6 cellular contexts compared by ENCODE assay signal in genomic region chr19:57499332-57499679, GRCh38. TPM values are rescaled to one million over a fixed set of nuclear protein-coding genes. Genes with fewer than 3 reads are reported as not detected.
A peak's percentile ranks its signal among the peaks of the same experiment; 100 is the strongest.
DNase-seq lines count a peak whose midpoint lies in the region; TF ChIP-seq lines count a peak whose summit lies in the region.
"Not testable (repeated sequence)": the region's sequence is repeated elsewhere in the genome, so short reads cannot be mapped to it uniquely, and the experiment has no call there.

No MANE protein-coding gene starts in this region.

- H3K36me3 ChIP-seq in A673 (ENCODE audit: insufficient read depth, low read length, poor library complexity, severe bottlenecking) = not testable (repeated sequence)
- H3K36me3 ChIP-seq in HUES6 (ENCODE audit: control insufficient read depth, insufficient read depth, low read length) (peaks cover 15% of the 10 kb centered on the region), ascending aorta (peaks cover 4 to 17% of the 10 kb centered on the region in 2 donors)

- POLR2A ChIA-PET in A673 (lab: Charles Lee; ENCODE audit: low non-redundant PET) = not testable (repeated sequence)
- POLR2A ChIA-PET in activated CD4-positive, alpha-beta memory T cell treated with anti-CD3 and anti-CD28 coated beads for 36 hours (lab: Charles Lee) = interaction anchor here (0.5 to 1.2 kb wide), 2 partner anchors 12 to 496 kb away, joined by 3 read pairs; partner anchors contain the start of gene ZNF419

- H3K27ac ChIP-seq in A673 (ENCODE audit: low read depth, low read length, poor library complexity, severe bottlenecking); HUES6 (ENCODE audit: low read depth, low read length); ascending aorta: not testable (repeated sequence)

- H3K27ac Mint-ChIP-seq in activated CD4-positive, alpha-beta memory T cell treated with anti-CD3 and anti-CD28 coated beads for 36 hours = peak overlapping the region; percentile 79
- H3K27ac Mint-ChIP-seq in immature natural killer cell (peak overlapping the region; percentile 73 to 98 (median 95)), progenitor cell of endocrine pancreas (peak overlapping the region; percentile 69)

- CTCF ChIA-PET in A673 (lab: Charles Lee) = interaction anchor here (0.7 kb wide), 1 partner anchor 22 kb away, joined by 5 read pairs; the partner anchor contains the start of gene ZNF772
- CTCF ChIA-PET in activated CD4-positive, alpha-beta memory T cell treated with anti-CD3 and anti-CD28 coated beads for 36 hours (lab: Charles Lee) = not testable (repeated sequence)

- not testable (repeated sequence) for TF ChIP-seq CTCF in A673 (conservative IDR thresholded peaks at IDR 0.05; ENCODE audit: low read depth, low read length); ascending aorta (IDR thresholded peaks at IDR 0.05); progenitor cell of endocrine pancreas (IDR thresholded peaks at IDR 0.05; ENCODE audit: unreplicated experiment)

- DNase-seq in A673 (ENCODE audit: low spot score); activated CD4-positive, alpha-beta memory T cell treated with anti-CD3 and anti-CD28 coated beads for 36 hours; ascending aorta (ENCODE audit: low spot score in 2 of 2); immature natural killer cell; progenitor cell of endocrine pancreas (ENCODE audit: low spot score, unreplicated experiment): not testable (repeated sequence)

- H3K27me3 Mint-ChIP-seq in activated CD4-positive, alpha-beta memory T cell treated with anti-CD3 and anti-CD28 coated beads for 36 hours; immature natural killer cell (ENCODE audit: low read depth in 3 of 3); progenitor cell of endocrine pancreas: not testable (repeated sequence)

- H3K4me3 Mint-ChIP-seq in activated CD4-positive, alpha-beta memory T cell treated with anti-CD3 and anti-CD28 coated beads for 36 hours = peak overlapping the region; percentile 78
- H3K4me3 Mint-ChIP-seq in immature natural killer cell = peak overlapping the region; percentile 70 to 88 (median 83)
- peak overlapping the region; percentile 79 for H3K4me3 Mint-ChIP-seq in progenitor cell of endocrine pancreas (ENCODE audit: low read depth)

- intact Hi-C loops in A673 (cut with micrococcal nuclease; ENCODE audit: unreplicated experiment); ascending aorta (cut with DNase I): not testable (repeated sequence)
- intact Hi-C loops in activated CD4-positive, alpha-beta memory T cell treated with anti-CD3 and anti-CD28 coated beads for 36 hours (cut with micrococcal nuclease) = loop anchor here (1.0 kb wide), 2 partner anchors 28 to 64 kb away; partner anchors contain the start of genes ZNF549 and ZNF749

- not testable (repeated sequence) for H3K4me1 ChIP-seq in A673 (ENCODE audit: insufficient read depth, low read length, poor library complexity, severe bottlenecking); HUES6 (ENCODE audit: control insufficient read depth, insufficient read depth, low read length); ascending aorta

- BruUV-seq in A673 (replicated peaks; lab: Mats Ljungman, UMichigan) = not testable (repeated sequence)

- peak overlapping the region; percentile 75 for H3K4me3 ChIP-seq in A673 (ENCODE audit: low read depth, low read length, poor library complexity, severe bottlenecking)
- peak overlapping the region; percentile 82; the same call in 1 of the 2 replicates for H3K4me3 ChIP-seq in HUES6 (ENCODE audit: low read depth, low read length)
- H3K4me3 ChIP-seq in ascending aorta = peak overlapping the region; percentile 74 to 78

- not testable (repeated sequence) for H3K27me3 ChIP-seq in A673 (replicated peaks; ENCODE audit: insufficient read depth, low read depth, low read length, poor library complexity); HUES6 (ENCODE audit: control insufficient read depth, insufficient read depth, low read length); ascending aorta

- peaks cover 68% of the 10 kb centered on the region for H3K9me3 Mint-ChIP-seq in activated CD4-positive, alpha-beta memory T cell treated with anti-CD3 and anti-CD28 coated beads for 36 hours
- peaks cover 25 to 80% (median 52%) of the 10 kb centered on the region in 6 donors for H3K9me3 Mint-ChIP-seq in immature natural killer cell
- peaks cover 51% of the 10 kb centered on the region for H3K9me3 Mint-ChIP-seq in progenitor cell of endocrine pancreas (ENCODE audit: low read depth)

- H3K36me3 Mint-ChIP-seq in activated CD4-positive, alpha-beta memory T cell treated with anti-CD3 and anti-CD28 coated beads for 36 hours = peaks cover 52% of the 10 kb centered on the region
- H3K36me3 Mint-ChIP-seq in immature natural killer cell = peaks cover 40 to 60% (median 45%) of the 10 kb centered on the region in 3 donors
- peaks cover 51% of the 10 kb centered on the region for H3K36me3 Mint-ChIP-seq in progenitor cell of endocrine pancreas (ENCODE audit: insufficient read depth)

- H3K4me1 Mint-ChIP-seq in activated CD4-positive, alpha-beta memory T cell treated with anti-CD3 and anti-CD28 coated beads for 36 hours (ENCODE audit: low read depth) = peaks cover 17% of the 10 kb centered on the region
- H3K4me1 Mint-ChIP-seq in immature natural killer cell = peaks cover 24 to 36% of the 10 kb centered on the region in 2 donors
- not testable (repeated sequence) for H3K4me1 Mint-ChIP-seq in progenitor cell of endocrine pancreas (ENCODE audit: low read depth)

- not testable (repeated sequence) for H3K9ac ChIP-seq in HUES6 (ENCODE audit: low read length)

- peaks cover 22% of the 10 kb centered on the region for H3K9me3 ChIP-seq in A673 (ENCODE audit: low read depth, low read length, poor library complexity, severe bottlenecking)
- not testable (repeated sequence) for H3K9me3 ChIP-seq in HUES6 (ENCODE audit: control insufficient read depth, insufficient read depth, low read depth, low read length)
- H3K9me3 ChIP-seq in ascending aorta = peaks cover 17 to 62% of the 10 kb centered on the region in 2 donors

RNA-seq across cellular contexts. Expression of gene ZNF773, which starts 0.4 kb away (rescaled TPM):
- total RNA-seq in A673 (2021) (9.7 and 13.4 TPM in 2 replicates), ascending aorta (not detected), progenitor cell of endocrine pancreas (8.4 and 8.7 TPM in 2 replicates)
- total RNA-seq in activated CD4-positive, alpha-beta memory T cell treated with anti-CD3 and anti-CD28 coated beads for 36 hours = 1 to 10 TPM; 4.0 to 4.5 TPM
- 10 to 100 TPM in 1 of 3 donors, 1 to 10 TPM in 2; 3.1 to 14.1 (median 3.3) TPM for polyA plus RNA-seq in immature natural killer cell

RNA-seq across cellular contexts. Expression of gene ZNF419, which starts 11.8 kb away (rescaled TPM):
- total RNA-seq in A673 (2021) (12.4 and 14.6 TPM in 2 replicates), ascending aorta (5.3 TPM), progenitor cell of endocrine pancreas (20.3 and 23.4 TPM in 2 replicates)
- 1 to 10 TPM; 4.3 to 5.1 TPM for total RNA-seq in activated CD4-positive, alpha-beta memory T cell treated with anti-CD3 and anti-CD28 coated beads for 36 hours
- 1 to 10 TPM; 1.4 to 5.8 (median 2.1) TPM for polyA plus RNA-seq in immature natural killer cell

RNA-seq across cellular contexts. Expression of gene ZNF772, which starts 21.9 kb away (rescaled TPM):
- total RNA-seq in A673 (2021) (19.4 and 21.2 TPM in 2 replicates), ascending aorta (3.7 TPM), progenitor cell of endocrine pancreas (7.3 and 10.1 TPM in 2 replicates)
- 1 to 10 TPM; 3.9 to 4.0 TPM for total RNA-seq in activated CD4-positive, alpha-beta memory T cell treated with anti-CD3 and anti-CD28 coated beads for 36 hours
- polyA plus RNA-seq in immature natural killer cell = 1 to 10 TPM in 2 of 3 donors, not detected in 1; 2.2 to 2.3 TPM

RNA-seq across cellular contexts. Expression of gene ZNF549, which starts 27.9 kb away (rescaled TPM):
- total RNA-seq in A673 (2021) (8.5 and 10.1 TPM in 2 replicates), ascending aorta (2.2 TPM), progenitor cell of endocrine pancreas (11.5 and 11.6 TPM in 2 replicates)
- 1 to 10 TPM; 2.9 to 3.4 TPM for total RNA-seq in activated CD4-positive, alpha-beta memory T cell treated with anti-CD3 and anti-CD28 coated beads for 36 hours
- 1 to 10 TPM; 3.1 to 7.1 (median 6.9) TPM for polyA plus RNA-seq in immature natural killer cell

RNA-seq across cellular contexts. Expression of gene VN1R1, which starts 42.4 kb away (rescaled TPM):
- total RNA-seq in A673 (2021) (0.41 and 0.83 TPM in 2 replicates), ascending aorta (not detected), progenitor cell of endocrine pancreas (0.64 and 0.84 TPM in 2 replicates)
- under 1 TPM in 1 of 2 experiments, not detected in 1; 0.12 TPM for total RNA-seq in activated CD4-positive, alpha-beta memory T cell treated with anti-CD3 and anti-CD28 coated beads for 36 hours
- not detected for polyA plus RNA-seq in immature natural killer cell
